Comparison of ENCODE assay signal across 28 cellular contexts in the genomic region with DNA sequence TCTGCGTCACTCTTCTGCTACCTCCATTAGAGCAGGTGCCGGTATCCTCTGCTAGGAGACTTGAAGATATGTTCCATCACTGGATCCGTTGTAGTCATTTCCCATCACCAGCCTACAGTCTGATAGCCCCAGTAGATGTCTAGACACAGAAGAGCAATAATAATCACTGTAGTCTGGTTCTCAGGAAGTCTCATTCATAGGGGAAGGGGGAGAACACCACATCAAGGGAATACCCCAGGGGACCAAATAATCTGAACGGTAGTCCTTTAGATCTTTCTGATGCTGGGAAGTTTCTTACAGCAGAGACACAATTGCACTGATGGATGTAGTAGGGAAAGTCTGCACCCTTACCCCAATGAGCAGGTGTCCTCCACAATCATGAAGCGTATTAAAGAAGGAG.
DNase-seq lines count a peak whose midpoint lies in the region; ATAC-seq and TF ChIP-seq lines count a peak whose summit lies in the region.
"Had no signal": no experiment of that assay in that cellular context is flagged by ENCODE, and none has a peak within 500 bp of the region (broad histone marks: within the 10 kb centered on the region; RNA-seq: fewer than 3 reads in every experiment).

No MANE protein-coding gene starts in this region.

- H3K9me3 ChIP-seq in BLaER1 (peaks cover 18% of the 10 kb centered on the region), DND-41 (ENCODE audit: insufficient read depth, low read length, severe bottlenecking) (no peaks in the 10 kb centered on the region)
- H3K9me3 ChIP-seq in BLaER1 treated with 17β-estradiol and CSF1 and Interleukin-3, amounts not matched to agents 10 nM and 100 nM (replicated peaks in 1 of 11), result peaks cover 0 to 25% (median 12%) of the 10 kb centered on the region in 11 experiments; a peak in 16 of 22 replicates
- H3K9me3 ChIP-seq: A549, BE2C, Caco-2 had no signal

- DNase-seq in DND-41, result peak; percentile 43
- no peak for DNase-seq in stimulated activated CD4-positive, alpha-beta T cell treated with anti-CD3 and anti-CD28 coated beads, Interleukin-1b, Interleukin-23, amount 100 ng/mL, for 48 hours
- no peak for DNase-seq in HK-2 (ENCODE audit: unreplicated experiment)
- DNase-seq in SW 1271 (lab: John Stamatoyannopoulos, UW), result no peak
- DNase-seq: 8988T; ACHN; AML-193; BE2C; C1 segment of cervical spinal cord; Caco-2; Calu3; CD4-positive, alpha-beta memory T cell; CD4-positive, alpha-beta T cell; CD4-positive, CD25-positive, alpha-beta regulatory T cell; CD8-positive, alpha-beta memory T cell; CD8-positive, alpha-beta T cell; COR-L47; DMS 273 treated with DMSO at 0.1 percent for 48 hours; DMS153; DMS53; DMS79; DMS79 treated with DMSO at 0.1 percent for 48 hours; EL had no signal

- peaks cover 11% of the 10 kb centered on the region for H3K4me1 ChIP-seq in BLaER1
- peaks cover 0 to 27% (median 8%) of the 10 kb centered on the region in 10 experiments; a peak in 12 of 20 replicates for H3K4me1 ChIP-seq in BLaER1 treated with 17β-estradiol and CSF1 and Interleukin-3, amounts not matched to agents 10 nM and 100 nM
- H3K4me1 ChIP-seq in DND-41 (ENCODE audit: insufficient read depth, low read length), result peaks cover 9% of the 10 kb centered on the region
- H3K4me1 ChIP-seq: A549, BE2C, Caco-2 had no signal

- TF ChIP-seq CTCF in DND-41 (IDR thresholded peaks at IDR 0.05; ENCODE audit: borderline replicate concordance, extremely low read depth, low read length, poor library complexity, severe bottlenecking), result no peak

- no peak overlapping the region for H3K27ac ChIP-seq in BLaER1
- no peak overlapping the region for H3K27ac ChIP-seq in BLaER1 treated with 17β-estradiol and CSF1 and Interleukin-3, amounts not matched to agents 10 nM and 100 nM
- no peak overlapping the region for H3K27ac ChIP-seq in DND-41 (ENCODE audit: low read length)
- H3K27ac ChIP-seq: 22Rv1, A549, C4-2B had no signal

- no peaks in the 10 kb centered on the region for H3K36me3 ChIP-seq in BLaER1
- H3K36me3 ChIP-seq in BLaER1 treated with 17β-estradiol and CSF1 and Interleukin-3, amounts not matched to agents 10 nM and 100 nM, result no peaks in the 10 kb centered on the region
- no peaks in the 10 kb centered on the region for H3K36me3 ChIP-seq in DND-41 (ENCODE audit: insufficient read depth, low read length)
- H3K36me3 ChIP-seq: BE2C had no signal

- H3K9ac ChIP-seq in BLaER1 (no peak overlapping the region), DND-41 (ENCODE audit: low read depth, low read length) (no peak overlapping the region)
- H3K9ac ChIP-seq in BLaER1 treated with 17β-estradiol and CSF1 and Interleukin-3, amounts not matched to agents 10 nM and 100 nM, result no peak overlapping the region

- ATAC-seq in DND-41 (ENCODE audit: insufficient read depth, low read depth), result peak; percentile 90
- ATAC-seq: A549; CD8-positive, alpha-beta T cell had no signal

- H3K4me2 ChIP-seq in BLaER1 (peak overlapping the region; percentile 43), DND-41 (ENCODE audit: insufficient read depth, low read length) (no peak overlapping the region)
- H3K4me2 ChIP-seq in BLaER1 treated with 17β-estradiol and CSF1 and Interleukin-3, amounts not matched to agents 10 nM and 100 nM, result peak overlapping the region in 7 of 11 experiments; percentile 3 to 62 (median 36); a peak in 11 of 22 replicates
- H3K4me2 ChIP-seq: A549 had no signal

- H2AFZ ChIP-seq in DND-41 (ENCODE audit: low read depth, low read length), result no peak overlapping the region

- no peaks in the 10 kb centered on the region for H3K79me2 ChIP-seq in DND-41 (ENCODE audit: insufficient read depth, low read length)

- H4K20me1 ChIP-seq in BLaER1 (no peaks in the 10 kb centered on the region), DND-41 (ENCODE audit: insufficient read depth, low read length) (no peaks in the 10 kb centered on the region)
- H4K20me1 ChIP-seq in BLaER1 treated with 17β-estradiol and CSF1 and Interleukin-3, amounts not matched to agents 10 nM and 100 nM, result no peaks in the 10 kb centered on the region

- no peak overlapping the region for H3K4me3 ChIP-seq in BLaER1
- H3K4me3 ChIP-seq in BLaER1 treated with 17β-estradiol and CSF1 and Interleukin-3, amounts not matched to agents 10 nM and 100 nM, result no peak overlapping the region
- H3K4me3 ChIP-seq in DND-41 (ENCODE audit: low read depth in 1 of 2, low read length in 2 of 2), result no peak overlapping the region
- H3K4me3 ChIP-seq: A549 had no signal

- H3K27me3 ChIP-seq in BLaER1 (no peaks in the 10 kb centered on the region), DND-41 (ENCODE audit: insufficient read depth, low read length, poor library complexity) (no peaks in the 10 kb centered on the region)
- no peaks in the 10 kb centered on the region for H3K27me3 ChIP-seq in BLaER1 treated with 17β-estradiol and CSF1 and Interleukin-3, amounts not matched to agents 10 nM and 100 nM
- H3K27me3 ChIP-seq: BE2C had no signal
